In the genomic region with DNA sequence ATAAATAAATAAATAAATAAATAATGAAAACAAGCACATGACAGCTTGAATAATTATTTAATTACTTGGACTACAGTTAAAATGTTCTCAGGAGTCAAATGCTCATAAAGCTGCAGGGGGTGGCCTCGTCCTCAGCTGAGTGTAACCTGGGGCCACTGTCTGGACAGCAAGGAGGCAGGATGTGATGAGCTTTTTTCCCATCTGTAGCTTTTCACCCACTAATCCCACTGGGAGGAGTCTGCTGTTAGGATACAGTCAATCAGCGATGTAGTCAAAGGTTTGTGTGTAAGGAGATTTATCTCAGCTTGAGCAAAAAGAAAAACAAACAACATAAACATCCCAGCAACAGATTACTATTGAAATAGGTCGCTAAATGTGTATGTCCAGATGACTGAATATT, we compare ENCODE assay signal across 15 cellular contexts.
"Had no signal": no experiment of that assay in that cellular context is flagged by ENCODE, and none has a peak within 500 bp of the region (broad histone marks: within the 10 kb centered on the region; RNA-seq: fewer than 3 reads in every experiment).

No MANE protein-coding gene starts in this region.

- DNase-seq: activated CD4-positive, alpha-beta T cell treated with anti-CD3 and anti-CD28 coated beads, Interleukin-2, amount 50 U/mL, for 48 hours; activated effector memory CD4-positive, alpha-beta T cell treated with anti-CD3 and anti-CD28 coated beads, Interleukin-2, amount 50 U/mL, for 16 hours; activated T-cell treated with anti-CD3 and anti-CD28 coated beads, Interleukin-2, amount 50 U/mL, for 4 hours; brain microvascular endothelial cell; cerebellar nuclear complex; dorsolateral prefrontal cortex; foreskin fibroblast; mammary epithelial cell; mucosa of descending colon; naive thymus-derived CD8-positive, alpha-beta T cell had no signal

- ATAC-seq: activated CD4-positive, CD25-positive, alpha-beta regulatory T cell treated with anti-CD3 and anti-CD28 coated beads, Interleukin-2, amount 50 U/mL, for 24 hours; activated naive CD4-positive, alpha-beta T cell treated with anti-CD3 and anti-CD28 coated beads, Interleukin-2, amount 50 U/mL, for 72 hours; activated T-cell treated with anti-CD3 and anti-CD28 coated beads, Interleukin-2, amount 50 U/mL, for 4 hours; left lobe of liver; mucosa of descending colon; naive thymus-derived CD8-positive, alpha-beta T cell had no signal

- H3K4me3 ChIP-seq: dorsolateral prefrontal cortex, mucosa of descending colon, right atrium auricular region, skin epidermis had no signal
